ENCODE assay signal across 20 cellular contexts in genomic region chr9:79591463-79591862, GRCh38.
"Had no signal": no experiment of that assay in that cellular context is flagged by ENCODE, and none has a peak within 500 bp of the region (broad histone marks: within the 10 kb centered on the region; RNA-seq: fewer than 3 reads in every experiment).

No MANE protein-coding gene starts in this region.

- H3K4me3 ChIP-seq: adrenal gland, lower lobe of right lung, spleen, thoracic aorta had no signal

- H3K36me3 ChIP-seq: adrenal gland, lower lobe of right lung, thoracic aorta had no signal

- ATAC-seq: activated CD8-positive, alpha-beta T cell treated with anti-CD3 and anti-CD28 coated beads for 36 hours; activated T-helper 17 cell treated with anti-CD3 and anti-CD28 coated beads, Interleukin-2, amount 50 U/mL, for 72 hours; left colon; stimulated activated memory B cell treated with anti-CD40 and anti-IgM and Interleukin-4, amounts not matched to agents 10 μg/mL and 1 μg/mL and 100 μg/mL, for 72 hours had no signal

- DNase-seq: activated CD4-positive, alpha-beta T cell treated with anti-CD3 and anti-CD28 coated beads, Interleukin-2, amount 10 ng/mL, durations not matched to agents 24 days and 14 days; activated CD8-positive, alpha-beta T cell treated with anti-CD3 and anti-CD28 coated beads for 36 hours; activated naive CD4-positive, alpha-beta T cell treated with Interleukin-2 at 50 U/mL for 16 hours; activated T-cell treated with anti-CD3 and anti-CD28 coated beads, Interleukin-2, amount 50 U/mL, for 1 hour; adrenal gland; cerebellar nuclear complex; cortex of kidney; effector CD4-positive, alpha-beta T cell; hypothalamus; islet precursor cell; left colon; lower lobe of right lung; nephron progenitor cell; occipital lobe; posterior cingulate gyrus; spleen; stimulated activated CD4-positive, alpha-beta T cell treated with anti-CD3 and anti-CD28 coated beads, Interleukin-4, amount 100 ng/mL, for 4 hours had no signal

- H3K9me3 ChIP-seq: adrenal gland, lower lobe of right lung, spleen, thoracic aorta had no signal

- H3K27ac ChIP-seq: adrenal gland, lower lobe of right lung, thoracic aorta had no signal

- H3K27me3 ChIP-seq: adrenal gland, spleen had no signal
